In the genomic region with DNA sequence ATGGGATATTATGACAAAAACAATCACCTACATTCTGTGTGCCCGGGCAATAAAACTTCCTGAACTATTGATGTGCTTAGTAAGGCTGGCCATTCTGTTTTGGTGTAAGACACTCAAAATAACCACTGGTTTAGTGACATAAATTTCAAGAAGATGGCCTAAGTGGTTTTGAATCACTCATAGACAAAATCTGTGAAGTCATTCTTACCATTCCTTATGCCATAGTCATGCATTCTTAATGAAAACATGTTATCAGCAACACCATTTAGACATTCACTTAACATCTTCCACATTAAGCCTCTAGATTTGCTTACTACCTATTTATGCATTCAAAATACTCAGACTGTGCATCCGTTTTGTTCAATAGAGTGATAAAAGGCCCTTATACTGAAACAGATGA, we compare ENCODE assay signal across 17 cellular contexts.
DNase-seq lines count a peak whose midpoint lies in the region; ATAC-seq, FAIRE-seq and TF ChIP-seq lines count a peak whose summit lies in the region.
"Had no signal": no experiment of that assay in that cellular context is flagged by ENCODE, and none has a peak within 500 bp of the region (broad histone marks: within the 10 kb centered on the region; RNA-seq: fewer than 3 reads in every experiment).

No MANE protein-coding gene starts in this region.

- TF ChIP-seq CTCF in choroid plexus epithelial cell (conservative IDR thresholded peaks at IDR 0.05; ENCODE audit: low read depth, low read length) (no peak), GM10266 (IDR thresholded peaks at IDR 0.05; ENCODE audit: control insufficient read depth, insufficient read depth, low read depth, missing control alignments) (no peak), right lobe of liver (IDR thresholded peaks at IDR 0.05) (no peak), stomach (IDR thresholded peaks at IDR 0.05) (no peak)

- H3K36me3 ChIP-seq in right lobe of liver = no peaks in the 10 kb centered on the region
- no peaks in the 10 kb centered on the region for H3K36me3 ChIP-seq in stomach
- H3K36me3 ChIP-seq: BE2C had no signal

- H3K27me3 ChIP-seq in right lobe of liver (no peaks in the 10 kb centered on the region), stomach (no peaks in the 10 kb centered on the region)
- H3K27me3 ChIP-seq: BE2C had no signal

- 73% methylated on average over 2 of the region's 2 CpGs for WGBS in right lobe of liver (ENCODE audit: insufficient coverage, low coverage, low lambda C conversion rate, missing lambda C conversion rate)
- WGBS in stomach, 5 donors = 74 to 93% (median 83%) methylated on average over 2 of the region's 2 CpGs

- TF ChIP-seq POLR2A in H54 (IDR thresholded peaks at IDR 0.05; ENCODE audit: low read depth, low read length) = no peak
- TF ChIP-seq POLR2A in right lobe of liver (IDR thresholded peaks at IDR 0.05) = no peak
- no peak for TF ChIP-seq POLR2A in stomach (IDR thresholded peaks at IDR 0.05)

- no peaks in the 10 kb centered on the region for H3K9me3 ChIP-seq in right lobe of liver
- no peaks in the 10 kb centered on the region for H3K9me3 ChIP-seq in stomach
- H3K9me3 ChIP-seq: BE2C had no signal

- DNase-seq in H54 (ENCODE audit: insufficient read length, low spot score) (no peak), NCI-H526 treated with DMSO at 0.1 percent for 48 hours (lab: John Stamatoyannopoulos, UW) (peak; percentile 41), choroid plexus epithelial cell (ENCODE audit: low read depth) (peak; percentile 21), renal cortical epithelial cell (ENCODE audit: low read depth) (peak; percentile 41), COR-L47 (lab: John Stamatoyannopoulos, UW) (no peak), GM10266 (ENCODE audit: extremely low spot score) (no peak), right lobe of liver (no peak), stomach (no peak)
- DNase-seq: BE2C; DMS153; HFFc6; NCI-H1105 treated with DMSO at 0.1 percent for 48 hours; NCI-H2029; NCI-H2171 treated with DMSO at 0.1 percent for 48 hours; NCI-H510A treated with DMSO at 0.1 percent for 48 hours; NK-92 treated with Interleukin-12 subunit alpha and Interleukin-12 subunit beta, amount 100 ng/mL, for 24 hours had no signal

- no peak for ATAC-seq in right lobe of liver

- TF ChIP-seq EP300 in stomach (IDR thresholded peaks at IDR 0.05) = no peak

- intact Hi-C loops in right lobe of liver (cut with DNase I) = no loop called here
- intact Hi-C loops in stomach (cut with DNase I; ENCODE audit: low total_unique reads) = no loop called here

- FAIRE-seq in H54 (lab: Jason Lieb, UNC) = peak; percentile 85

- H3K4me1 ChIP-seq in right lobe of liver = peaks cover 0 to 4% (median 0%) of the 10 kb centered on the region in 4 donors
- peaks cover 0 to 6% (median 0%) of the 10 kb centered on the region in 4 donors for H3K4me1 ChIP-seq in stomach
- H3K4me1 ChIP-seq: BE2C had no signal

- H3K27ac ChIP-seq in right lobe of liver = no peak overlapping the region
- H3K27ac ChIP-seq in stomach = no peak overlapping the region
- H3K27ac ChIP-seq: KMS-11 had no signal

- H3K4me3 ChIP-seq in choroid plexus epithelial cell (ENCODE audit: low read depth, low read length) (no peak overlapping the region), right lobe of liver (no peak overlapping the region), stomach (no peak overlapping the region)

Comparison
In these comparisons a context has a peak if more than half of its experiments do, and no peak if none do; other contexts are left out.
1. DNase-seq: peak in NCI-H526 treated with DMSO at 0.1 percent for 48 hours (single experiment), choroid plexus epithelial cell (single experiment) and renal cortical epithelial cell (single experiment); none in H54 (single experiment), COR-L47 (single experiment), GM10266 (single experiment), right lobe of liver (0 of 3) and stomach (single experiment).